In the genomic region with DNA sequence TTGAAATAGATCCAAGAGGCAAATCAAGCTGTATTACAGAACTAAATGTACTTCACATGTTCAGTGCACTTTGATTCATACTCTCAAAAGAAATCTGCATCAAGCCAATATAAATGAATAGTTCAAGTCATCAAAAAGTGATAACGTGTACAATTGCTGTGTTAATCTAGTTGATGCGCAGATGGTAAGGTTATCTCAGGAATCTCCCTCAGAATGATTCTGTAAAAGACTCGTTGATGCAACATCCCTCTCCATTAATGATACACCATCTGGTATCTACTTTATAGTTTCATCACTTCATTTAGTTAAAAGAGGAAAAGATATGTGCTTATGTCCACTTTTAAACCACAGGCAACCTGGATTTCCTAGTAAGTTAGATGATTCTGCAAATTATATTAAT, we compare ENCODE assay signal across 22 cellular contexts.
"Had no signal": no experiment of that assay in that cellular context is flagged by ENCODE, and none has a peak within 500 bp of the region (broad histone marks: within the 10 kb centered on the region; RNA-seq: fewer than 3 reads in every experiment).

No MANE protein-coding gene starts in this region.

- H3K36me3 ChIP-seq: brain microvascular endothelial cell, cardiac muscle cell had no signal

- H3K27me3 ChIP-seq: brain microvascular endothelial cell, cardiac muscle cell, SJSA1 had no signal

- H3K4me3 ChIP-seq: cardiac muscle cell, SJSA1 had no signal

- DNase-seq: activated CD4-positive, alpha-beta memory T cell treated with anti-CD3 and anti-CD28 coated beads, Interleukin-2, amount 10 ng/mL, durations not matched to agents 7 days and 5 days; activated CD4-positive, alpha-beta T cell treated with anti-CD3 and anti-CD28 coated beads, Interleukin-2, amount 50 U/mL, for 1 hour; activated CD4-positive, CD25-positive, alpha-beta regulatory T cell; activated gamma-delta T cell; activated naive CD4-positive, alpha-beta T cell treated with anti-CD3 and anti-CD28 coated beads for 36 hours; activated T-cell treated with anti-CD3 and anti-CD28 coated beads for 4 hours; activated T-cell treated with anti-CD3 and anti-CD28 coated beads, Interleukin-2, amount 50 U/mL, for 48 hours; brain microvascular endothelial cell; KG1; NCI-H1048; NCI-H1436 treated with DMSO at 0.1 percent for 48 hours; NCI-H1930; NCI-H345; NCI-H510A; NCI-H748 treated with DMSO at 0.1 percent for 48 hours; OCI-M1; RPMI8226; T-helper 2 cell; T1000 had no signal

- FAIRE-seq: TTC549 had no signal

- H3K27ac ChIP-seq: brain microvascular endothelial cell, cardiac muscle cell, SJSA1 had no signal

- H3K9me3 ChIP-seq: SJSA1 had no signal
